Comparison of ENCODE assay signal across 17 cellular contexts in the genomic region with DNA sequence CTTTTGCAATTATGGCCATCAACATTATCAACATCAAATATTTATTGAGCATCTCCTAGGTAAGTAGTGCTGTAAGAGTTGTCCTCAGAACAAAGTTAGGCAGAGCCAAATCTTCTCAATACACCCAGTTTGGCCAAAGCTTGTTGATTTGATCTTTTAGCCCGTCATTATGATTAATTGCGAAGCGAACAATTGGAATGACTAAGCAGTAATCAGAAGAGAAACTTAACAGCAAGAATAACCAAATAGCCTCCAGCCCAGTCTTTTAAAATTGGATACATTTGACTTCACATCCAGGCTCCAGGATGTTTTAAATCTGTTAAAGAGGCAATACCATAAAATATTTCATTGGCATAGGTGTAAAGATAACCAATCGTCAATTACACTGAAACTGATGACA.
"Had no signal": no experiment of that assay in that cellular context is flagged by ENCODE, and none has a peak within 500 bp of the region (broad histone marks: within the 10 kb centered on the region; RNA-seq: fewer than 3 reads in every experiment).

No MANE protein-coding gene starts in this region.

- H3K4me2 ChIP-seq: PC-9 had no signal

- H3K4me3 ChIP-seq: PC-9 had no signal

- H2AFZ ChIP-seq: PC-9 had no signal

- DNase-seq: activated CD4-positive, alpha-beta memory T cell treated with anti-CD3 and anti-CD28 coated beads, Interleukin-2, amount 10 ng/mL, durations not matched to agents 7 days and 5 days; activated CD4-positive, alpha-beta T cell treated with anti-CD3 and anti-CD28 coated beads for 36 hours; activated CD4-positive, alpha-beta T cell treated with anti-CD3 and anti-CD28 coated beads, Interleukin-2, amount 50 U/mL, for 1 hour; activated gamma-delta T cell; activated naive CD4-positive, alpha-beta T cell treated with anti-CD3 and anti-CD28 coated beads for 36 hours; activated T-cell treated with anti-CD3 and anti-CD28 coated beads for 4 hours; activated T-cell treated with anti-CD3 and anti-CD28 coated beads, Interleukin-2, amount 50 U/mL, for 48 hours; amygdala; KG1; NCI-H1048; NCI-H187; NCI-H2081; NCI-H446; PC-9; SHP77 treated with DMSO at 0.1 percent for 48 hours; T-cell had no signal

- H3K27ac ChIP-seq: PC-9, VCaP had no signal
